Comparison of ENCODE assay signal across 1 cellular context in genomic region chr1:107963601-107964396, GRCh38.
TF ChIP-seq lines count a peak whose summit lies in the region.

No MANE protein-coding gene starts in this region.

TF ChIP-seq in GM23338, 12 proteins besides CTCF, POLR2A, EP300 and RAD21 (continued from another document):
- TF ChIP-seq REST (IDR thresholded peaks at IDR 0.05; ENCODE audit: unreplicated experiment) (no peak), ETS1 (IDR thresholded peaks at IDR 0.05) (no peak), POLR2AphosphoS5 (IDR thresholded peaks at IDR 0.05; ENCODE audit: low read depth) (no peak), CREB1 (CRISPR knock-in tag; IDR thresholded peaks at IDR 0.05; ENCODE audit: low read depth) (no peak), ZNF331 (CRISPR knock-in tag; IDR thresholded peaks at IDR 0.05; ENCODE audit: low read depth) (no peak)
